Comparison of ENCODE assay signal across 1 cellular context in genomic region chr22:19431641-19432091, GRCh38.
TF ChIP-seq lines count a peak whose summit lies in the region.

Gene HIRA, minus strand, starts transcription at chr22:19431733. Its CDS starts 257 bp downstream, at chr22:19431476.

TF ChIP-seq in HepG2, 621 proteins besides CTCF, POLR2A, EP300 and RAD21 (continued from another document and continues in another):
- TF ChIP-seq BATF2 (CRISPR knock-in tag; IDR thresholded peaks at IDR 0.05) = peak; percentile 19; the same call in 1 of the 2 replicates
- TF ChIP-seq ZNF550 (CRISPR knock-in tag; IDR thresholded peaks at IDR 0.05; ENCODE audit: borderline replicate concordance) = no peak
- no peak for TF ChIP-seq ZBTB25 (CRISPR knock-in tag; IDR thresholded peaks at IDR 0.05)
- no peak for TF ChIP-seq CBX2 (IDR thresholded peaks at IDR 0.05; ENCODE audit: low read depth, low read length)
- 0 out of 2 replicates have a peak, but pooled peaks have one; percentile 72 for TF ChIP-seq CBX2 (CRISPR knock-in tag; IDR thresholded peaks at IDR 0.05; ENCODE audit: low read depth)
- no peak for TF ChIP-seq ATAD3A (CRISPR knock-in tag; IDR thresholded peaks at IDR 0.05)
- TF ChIP-seq ZNF572 (CRISPR knock-in tag; IDR thresholded peaks at IDR 0.05) = no peak
- no peak for TF ChIP-seq SOX13 (IDR thresholded peaks at IDR 0.05)
- 0 out of 4 replicates have a peak, but pooled peaks of 1 of the 2 experiments have one; percentile 0 for TF ChIP-seq SOX13 (CRISPR knock-in tag; conservative IDR thresholded peaks at IDR 0.05 in 1 of 2, IDR thresholded peaks at IDR 0.05 in 1 of 2)
- no peak for TF ChIP-seq PAX8 (CRISPR knock-in tag; IDR thresholded peaks at IDR 0.05; ENCODE audit: borderline replicate concordance)
- TF ChIP-seq PLSCR1 (CRISPR knock-in tag; IDR thresholded peaks at IDR 0.05; ENCODE audit: borderline replicate concordance) = no peak
- TF ChIP-seq ZNF740 (CRISPR knock-in tag; IDR thresholded peaks at IDR 0.05) = no peak
- TF ChIP-seq MTA3 (CRISPR knock-in tag; IDR thresholded peaks at IDR 0.05) = no peak
- TF ChIP-seq ZNF639 (CRISPR knock-in tag; conservative IDR thresholded peaks at IDR 0.05) = no peak; the same call in 1 of the 2 replicates
- TF ChIP-seq ERF (CRISPR knock-in tag; IDR thresholded peaks at IDR 0.05) = no peak
- TF ChIP-seq FOSL2 (CRISPR knock-in tag; IDR thresholded peaks at IDR 0.05) = no peak
- no peak for TF ChIP-seq KLF9 (CRISPR knock-in tag; IDR thresholded peaks at IDR 0.05; ENCODE audit: low read depth)
- TF ChIP-seq PHF20 (CRISPR knock-in tag; IDR thresholded peaks at IDR 0.05) = peak; percentile 62
- TF ChIP-seq ZNF883 (CRISPR knock-in tag; IDR thresholded peaks at IDR 0.05; ENCODE audit: not compliant biosample characterization) = no peak
- TF ChIP-seq ONECUT2 (CRISPR knock-in tag; IDR thresholded peaks at IDR 0.05) = no peak
- TF ChIP-seq ZBTB34 (CRISPR knock-in tag; IDR thresholded peaks at IDR 0.05) = no peak
- no peak for TF ChIP-seq ZNF782 (CRISPR knock-in tag; IDR thresholded peaks at IDR 0.05; ENCODE audit: borderline replicate concordance)
- no peak for TF ChIP-seq ZNF180 (CRISPR knock-in tag; IDR thresholded peaks at IDR 0.05; ENCODE audit: borderline replicate concordance, low read depth)
- no peak for TF ChIP-seq ZNF136 (CRISPR knock-in tag; IDR thresholded peaks at IDR 0.05; ENCODE audit: low read depth)
- TF ChIP-seq ZNF343 (CRISPR knock-in tag; IDR thresholded peaks at IDR 0.05) = peak; percentile 19; the same call in 1 of the 2 replicates
- TF ChIP-seq SSRP1 (CRISPR knock-in tag; IDR thresholded peaks at IDR 0.05) = no peak
- no peak for TF ChIP-seq STAG1 (CRISPR knock-in tag; IDR thresholded peaks at IDR 0.05)
- TF ChIP-seq IRX3 (CRISPR knock-in tag; IDR thresholded peaks at IDR 0.05; ENCODE audit: borderline replicate concordance, low read depth) = no peak
- peak; percentile 53; the same call in 1 of the 2 replicates for TF ChIP-seq ZFX (CRISPR knock-in tag; IDR thresholded peaks at IDR 0.05; ENCODE audit: low read depth)
- TF ChIP-seq MAF1 (CRISPR knock-in tag; IDR thresholded peaks at IDR 0.05; ENCODE audit: borderline replicate concordance) = no peak
- TF ChIP-seq BHLHE40 (IDR thresholded peaks at IDR 0.05; ENCODE audit: low read length) = peak; percentile 25; the same call in 1 of the 2 replicates
- TF ChIP-seq TEAD2 (CRISPR knock-in tag; IDR thresholded peaks at IDR 0.05) = no peak
- no peak for TF ChIP-seq ZBTB38 (CRISPR knock-in tag; IDR thresholded peaks at IDR 0.05)
- TF ChIP-seq SRF (IDR thresholded peaks at IDR 0.05; ENCODE audit: low read depth, low read length) = peak; percentile 27; the same call in 1 of the 2 replicates
- no peak for TF ChIP-seq KMT2B (CRISPR knock-in tag; IDR thresholded peaks at IDR 0.05)
- no peak for TF ChIP-seq MED13 (CRISPR knock-in tag; IDR thresholded peaks at IDR 0.05)
- peak; percentile 18; the same call in 1 of the 2 replicates for TF ChIP-seq ZNF543 (CRISPR knock-in tag; IDR thresholded peaks at IDR 0.05)
- TF ChIP-seq ZNF501 (CRISPR knock-in tag; IDR thresholded peaks at IDR 0.05) = no peak
- TF ChIP-seq SIX1 (CRISPR knock-in tag; IDR thresholded peaks at IDR 0.05; ENCODE audit: borderline replicate concordance) = no peak
- no peak for TF ChIP-seq FOXC1 (CRISPR knock-in tag; IDR thresholded peaks at IDR 0.05; ENCODE audit: borderline replicate concordance)
- TF ChIP-seq ZMAT3 (CRISPR knock-in tag; conservative IDR thresholded peaks at IDR 0.05) = no peak
- TF ChIP-seq TRIM24 (CRISPR knock-in tag; IDR thresholded peaks at IDR 0.05) = no peak
- TF ChIP-seq MATR3 (CRISPR knock-in tag; IDR thresholded peaks at IDR 0.05) = no peak
- TF ChIP-seq KDM1A (CRISPR knock-in tag; IDR thresholded peaks at IDR 0.05) = 0 out of 2 replicates have a peak, but pooled peaks have one; percentile 33
- TF ChIP-seq ZNF446 (CRISPR knock-in tag; IDR thresholded peaks at IDR 0.05) = no peak
- TF ChIP-seq CHD4 (IDR thresholded peaks at IDR 0.05; ENCODE audit: borderline replicate concordance, low read length) = no peak
- no peak for TF ChIP-seq ZNF75D (CRISPR knock-in tag; IDR thresholded peaks at IDR 0.05; ENCODE audit: borderline replicate concordance)
- TF ChIP-seq ZNF263 (CRISPR knock-in tag; IDR thresholded peaks at IDR 0.05) = no peak
- peak; percentile 17; the same call in 1 of the 2 replicates for TF ChIP-seq SAFB2 (CRISPR knock-in tag; IDR thresholded peaks at IDR 0.05; ENCODE audit: borderline replicate concordance, low read depth)
- TF ChIP-seq ZHX1 (CRISPR knock-in tag; IDR thresholded peaks at IDR 0.05; ENCODE audit: low read depth) = no peak
- TF ChIP-seq MTF2 (CRISPR knock-in tag; IDR thresholded peaks at IDR 0.05; ENCODE audit: borderline replicate concordance) = no peak
- 0 out of 2 replicates have a peak, but pooled peaks have one; percentile 2 for TF ChIP-seq ZNF674 (CRISPR knock-in tag; IDR thresholded peaks at IDR 0.05; ENCODE audit: low read depth)
- TF ChIP-seq BCL3 (CRISPR knock-in tag; IDR thresholded peaks at IDR 0.05) = no peak
- peak; percentile 71 for TF ChIP-seq HCFC1 (IDR thresholded peaks at IDR 0.05; ENCODE audit: low read depth, low read length)
- no peak for TF ChIP-seq ZC3H4 (CRISPR knock-in tag; IDR thresholded peaks at IDR 0.05; ENCODE audit: borderline replicate concordance)
- no peak for TF ChIP-seq IRF9 (CRISPR knock-in tag; IDR thresholded peaks at IDR 0.05; ENCODE audit: borderline replicate concordance)
- TF ChIP-seq ZBTB7A (CRISPR knock-in tag; IDR thresholded peaks at IDR 0.05) = no peak
- no peak for TF ChIP-seq ZNF83 (CRISPR knock-in tag; IDR thresholded peaks at IDR 0.05; ENCODE audit: borderline replicate concordance)
- no peak for TF ChIP-seq E2F2 (CRISPR knock-in tag; IDR thresholded peaks at IDR 0.05; ENCODE audit: borderline replicate concordance)
- TF ChIP-seq PCBP1 (IDR thresholded peaks at IDR 0.05; ENCODE audit: borderline replicate concordance, low read depth, low read length) = no peak
- TF ChIP-seq MEIS1 (CRISPR knock-in tag; IDR thresholded peaks at IDR 0.05; ENCODE audit: borderline replicate concordance) = no peak
- TF ChIP-seq HNRNPK (IDR thresholded peaks at IDR 0.05; ENCODE audit: low read depth, low read length, poor library complexity, severe bottlenecking) = peak; percentile 18
- no peak for TF ChIP-seq ZNF432 (CRISPR knock-in tag; IDR thresholded peaks at IDR 0.05; ENCODE audit: borderline replicate concordance)
- TF ChIP-seq ZNF766 (CRISPR knock-in tag; IDR thresholded peaks at IDR 0.05; ENCODE audit: borderline replicate concordance) = no peak
- TF ChIP-seq ZNF891 (CRISPR knock-in tag; IDR thresholded peaks at IDR 0.05) = no peak
- no peak for TF ChIP-seq TCF7 (IDR thresholded peaks at IDR 0.05; ENCODE audit: low read depth)
